In genomic region chr6:135853227-135853626, GRCh38 we compare ENCODE assay signal across 12 cellular contexts. TPM values are rescaled to one million over a fixed set of nuclear protein-coding genes. Genes with fewer than 3 reads are reported as not detected.
A peak's percentile ranks its signal among the peaks of the same experiment; 100 is the strongest.
DNase-seq lines count a peak whose midpoint lies in the region; ATAC-seq and TF ChIP-seq lines count a peak whose summit lies in the region.
"Had no signal": no experiment of that assay in that cellular context is flagged by ENCODE, and none has a peak within 500 bp of the region (broad histone marks: within the 10 kb centered on the region; RNA-seq: fewer than 3 reads in every experiment).

No MANE protein-coding gene starts in this region.

- H3K27ac Mint-ChIP-seq in activated CD4-positive, alpha-beta T cell treated with anti-CD3 and anti-CD28 coated beads for 36 hours = peak overlapping the region; percentile 56

- TF ChIP-seq CTCF in astrocyte of the cerebellum (IDR thresholded peaks at IDR 0.05; ENCODE audit: low read depth, low read length, missing control alignments) = peak; percentile 15
- no peak for TF ChIP-seq CTCF in GM10248 (IDR thresholded peaks at IDR 0.05; ENCODE audit: control extremely low read depth, extremely low read depth, low read depth, missing control alignments)

- H3K27me3 ChIP-seq in stomach smooth muscle (ENCODE audit: control insufficient read depth in 1 of 2, insufficient read depth in 2 of 2, low read length in 2 of 2) = no peaks in the 10 kb centered on the region
- H3K27me3 ChIP-seq: BE2C had no signal

- DNase-seq in activated CD4-positive, alpha-beta T cell treated with anti-CD3 and anti-CD28 coated beads for 36 hours = no peak
- DNase-seq in activated CD4-positive, alpha-beta T cell treated with anti-CD3 and anti-CD28 coated beads, Interleukin-2, amount 50 U/mL, for 48 hours = no peak
- DNase-seq in astrocyte of the cerebellum (ENCODE audit: low read depth) = no peak
- peak; percentile 57 for DNase-seq in kidney glomerular epithelial cell (lab: John Stamatoyannopoulos, UW)
- DNase-seq in GM10248 (ENCODE audit: extremely low spot score) = no peak
- no peak for DNase-seq in UCSD-AML1 (lab: John Stamatoyannopoulos, UW; ENCODE audit: unreplicated experiment)
- DNase-seq in NOMO-1 (lab: John Stamatoyannopoulos, UW; ENCODE audit: unreplicated experiment in 2 of 2) = no peak
- DNase-seq: BE2C; central memory CD4-positive, alpha-beta T cell; NCI-H345; WERI-Rb-1 had no signal

- CTCF ChIA-PET in activated CD4-positive, alpha-beta T cell treated with anti-CD3 and anti-CD28 coated beads for 36 hours (lab: Charles Lee) = interaction anchor here (0.6 to 3.2 kb wide), 5 partner anchors 19 to 283 kb away, joined by 3 to 6 read pairs (median 3); no protein-coding TSS in a partner anchor
- CTCF ChIA-PET in GM10248 (lab: Yijun Ruan, JAX) = interaction anchor here (1.2 to 1.5 kb wide), 2 partner anchors 10 to 298 kb away, joined by 3 to 5 read pairs; no protein-coding TSS in a partner anchor

- in situ Hi-C loops in astrocyte of the cerebellum (cut with HindIII; ENCODE audit: low sequenced_read_pairs) = no loop called here

- H3K27ac ChIP-seq in stomach smooth muscle (ENCODE audit: low read length) = no peak overlapping the region
- H3K27ac ChIP-seq: WERI-Rb-1 had no signal

- H3K4me1 Mint-ChIP-seq in activated CD4-positive, alpha-beta T cell treated with anti-CD3 and anti-CD28 coated beads for 36 hours = peaks cover 31% of the 10 kb centered on the region

- peak overlapping the region; percentile 45 for H3K4me3 Mint-ChIP-seq in activated CD4-positive, alpha-beta T cell treated with anti-CD3 and anti-CD28 coated beads for 36 hours

- intact Hi-C loops in activated CD4-positive, alpha-beta T cell treated with anti-CD3 and anti-CD28 coated beads for 36 hours (cut with DNase I, micrococcal nuclease) = loop anchor here (1.0 to 5.0 kb wide), 4 partner anchors 44 to 356 kb away; partner anchors contain the start of gene AHI1 (in 1 of the 2)

- peaks cover 4% of the 10 kb centered on the region for H3K4me1 ChIP-seq in stomach smooth muscle (ENCODE audit: control insufficient read depth, insufficient read depth, low read length)
- H3K4me1 ChIP-seq: BE2C had no signal

- no peak for ATAC-seq in activated CD4-positive, alpha-beta T cell treated with anti-CD3 and anti-CD28 coated beads for 36 hours

- peak overlapping the region; percentile 56 for H3K4me3 ChIP-seq in astrocyte of the cerebellum (ENCODE audit: low read depth, low read length)
- H3K4me3 ChIP-seq in stomach smooth muscle (ENCODE audit: low read length in 2 of 2) = peak overlapping the region; percentile 59 to 74

- H3K27me3 Mint-ChIP-seq in activated CD4-positive, alpha-beta T cell treated with anti-CD3 and anti-CD28 coated beads for 36 hours = no peaks in the 10 kb centered on the region

- POLR2A ChIA-PET in activated CD4-positive, alpha-beta T cell treated with anti-CD3 and anti-CD28 coated beads for 36 hours (lab: Charles Lee) = interaction anchor here (0.7 kb wide), 1 partner anchor 355 kb away, joined by 5 read pairs; no protein-coding TSS in a partner anchor
- POLR2A ChIA-PET in GM10248 (lab: Yijun Ruan, JAX) = no interaction called here

- H3K9me3 Mint-ChIP-seq in activated CD4-positive, alpha-beta T cell treated with anti-CD3 and anti-CD28 coated beads for 36 hours (ENCODE audit: low read depth) = no peaks in the 10 kb centered on the region

- H3K36me3 ChIP-seq in stomach smooth muscle (ENCODE audit: control insufficient read depth in 2 of 2, insufficient read depth in 2 of 2, low read length in 2 of 2) = no peaks in the 10 kb centered on the region
- H3K36me3 ChIP-seq: BE2C, WERI-Rb-1 had no signal

- H3K36me3 Mint-ChIP-seq in activated CD4-positive, alpha-beta T cell treated with anti-CD3 and anti-CD28 coated beads for 36 hours (ENCODE audit: low read depth) = no peaks in the 10 kb centered on the region

- no peaks in the 10 kb centered on the region for H3K9me3 ChIP-seq in stomach smooth muscle (ENCODE audit: control insufficient read depth in 2 of 2, low read length in 2 of 2)
- H3K9me3 ChIP-seq: BE2C had no signal

- H3K9ac ChIP-seq in stomach smooth muscle (ENCODE audit: low read length in 2 of 2) = peak overlapping the region in 1 of 2 donors; percentile 65

RNA-seq across cellular contexts. Expression of gene PDE7B, which starts 1.7 kb away (rescaled TPM):
- 1 to 10 TPM in 1 of 2 experiments, under 1 TPM in 1; 0.73 to 1.1 TPM for total RNA-seq in activated CD4-positive, alpha-beta T cell treated with anti-CD3 and anti-CD28 coated beads for 36 hours
